ENCODE assay signal across 11 cellular contexts in the genomic region with DNA sequence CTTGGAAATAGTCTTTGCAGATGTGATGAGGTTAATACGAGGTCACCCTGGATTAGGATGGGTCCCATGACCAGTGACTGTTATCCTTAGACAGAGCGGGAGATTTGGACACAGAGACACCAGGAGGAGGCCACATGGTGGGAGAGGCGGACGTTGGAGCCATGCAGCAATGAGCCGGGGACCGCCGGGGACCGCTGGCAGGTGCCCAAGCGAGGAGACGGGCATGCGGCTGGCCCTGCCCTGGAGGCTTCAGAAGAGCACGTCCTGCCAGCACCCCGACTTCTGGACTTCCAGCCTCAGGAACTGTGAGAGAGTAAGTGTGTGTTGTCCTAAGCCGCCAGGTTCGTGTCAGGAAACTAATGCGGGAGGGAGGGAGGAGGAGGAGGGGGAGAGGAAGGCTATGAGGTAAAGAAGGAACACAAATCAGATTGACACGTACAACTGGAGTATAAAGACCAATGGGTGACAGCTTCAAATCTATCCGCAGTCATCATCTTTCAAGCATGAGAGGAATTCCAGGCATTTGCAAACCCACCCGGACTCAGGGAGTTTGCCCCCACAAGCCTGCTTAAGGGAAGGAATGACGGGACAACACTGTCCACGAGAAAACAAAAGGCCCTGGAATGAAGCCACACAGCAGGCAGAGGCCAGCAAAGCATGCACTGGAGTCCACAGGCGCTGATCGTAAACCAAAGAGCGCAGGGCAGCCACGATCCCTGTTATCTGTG. TPM values are rescaled to one million over a fixed set of nuclear protein-coding genes. Genes with fewer than 3 reads are reported as not detected.
A peak's percentile ranks its signal among the peaks of the same experiment; 100 is the strongest.
DNase-seq lines count a peak whose midpoint lies in the region; ATAC-seq and TF ChIP-seq lines count a peak whose summit lies in the region.
"Had no signal": no experiment of that assay in that cellular context is flagged by ENCODE, and none has a peak within 500 bp of the region (broad histone marks: within the 10 kb centered on the region; RNA-seq: fewer than 3 reads in every experiment).

No MANE protein-coding gene starts in this region.

- H3K4me3 ChIP-seq in brain microvascular endothelial cell (ENCODE audit: low read depth, low read length) = peak overlapping the region; percentile 25

- no peaks in the 10 kb centered on the region for H3K36me3 Mint-ChIP-seq in natural killer cell treated with Interleukin-12 subunit alpha and Interleukin-12 subunit beta and Interleukin-15 and Interleukin-18, amount 100 ng/mL, for 72 hours
- H3K36me3 Mint-ChIP-seq in natural killer cell = no peaks in the 10 kb centered on the region
- H3K36me3 Mint-ChIP-seq: CD4-positive, CD25-positive, alpha-beta regulatory T cell; mesothelial cell of epicardium had no signal

- H3K27me3 ChIP-seq in brain microvascular endothelial cell (replicated peaks) = no peaks in the 10 kb centered on the region

- peak overlapping the region; percentile 77 for H3K27ac ChIP-seq in brain microvascular endothelial cell

- no peaks in the 10 kb centered on the region for H3K9me3 Mint-ChIP-seq in natural killer cell treated with Interleukin-12 subunit alpha and Interleukin-12 subunit beta and Interleukin-15 and Interleukin-18, amount 100 ng/mL, for 72 hours
- no peaks in the 10 kb centered on the region for H3K9me3 Mint-ChIP-seq in natural killer cell
- H3K9me3 Mint-ChIP-seq: central memory CD8-positive, alpha-beta T cell; mesothelial cell of epicardium had no signal

- in situ Hi-C loops in brain microvascular endothelial cell (cut with HindIII; ENCODE audit: low pct_ligation_motif_present, low sequenced_read_pairs) = no loop called here

- no peaks in the 10 kb centered on the region for H3K36me3 ChIP-seq in brain microvascular endothelial cell (replicated peaks)

- H3K4me3 Mint-ChIP-seq in natural killer cell treated with Interleukin-12 subunit alpha and Interleukin-12 subunit beta and Interleukin-15 and Interleukin-18, amount 100 ng/mL, for 72 hours = no peak overlapping the region
- H3K4me3 Mint-ChIP-seq in natural killer cell = no peak overlapping the region
- H3K4me3 Mint-ChIP-seq: central memory CD8-positive, alpha-beta T cell; mesothelial cell of epicardium had no signal

- intact Hi-C loops in natural killer cell (cut with micrococcal nuclease) = no loop called here

- TF ChIP-seq CTCF in natural killer cell (IDR thresholded peaks at IDR 0.05) (no peak), brain microvascular endothelial cell (IDR thresholded peaks at IDR 0.05; ENCODE audit: low read depth, low read length, missing control alignments) (no peak)

- no peaks in the 10 kb centered on the region for H3K4me1 Mint-ChIP-seq in natural killer cell treated with Interleukin-12 subunit alpha and Interleukin-12 subunit beta and Interleukin-15 and Interleukin-18, amount 100 ng/mL, for 72 hours (ENCODE audit: low read depth in 2 of 2)
- no peaks in the 10 kb centered on the region for H3K4me1 Mint-ChIP-seq in natural killer cell
- H3K4me1 Mint-ChIP-seq: central memory CD8-positive, alpha-beta T cell had no signal

- no peak for ATAC-seq in natural killer cell treated with Interleukin-12 subunit alpha and Interleukin-12 subunit beta and Interleukin-15 and Interleukin-18, amount 100 ng/mL, for 72 hours
- ATAC-seq in natural killer cell = no peak

- peak; percentile 22 for DNase-seq in natural killer cell treated with Interleukin-12 subunit alpha and Interleukin-12 subunit beta and Interleukin-15 and Interleukin-18, amount 100 ng/mL, for 72 hours (ENCODE audit: low spot score)
- DNase-seq in natural killer cell (no peak), brain microvascular endothelial cell (peak; percentile 96), kidney glomerular epithelial cell (lab: John Stamatoyannopoulos, UW) (peak; percentile 95), CD1c-positive myeloid dendritic cell (ENCODE audit: extremely low spot score) (no peak), NCI-H2029 treated with DMSO at 0.1 percent for 48 hours (lab: John Stamatoyannopoulos, UW) (no peak), NOMO-1 treated with DMSO at 0.1 percent for 48 hours (lab: John Stamatoyannopoulos, UW; ENCODE audit: unreplicated experiment) (no peak)
- DNase-seq in activated CD4-positive, alpha-beta T cell treated with anti-CD3 and anti-CD28 coated beads, Interleukin-2, amount 50 U/mL, for 1 hour = no peak
- DNase-seq: CD4-positive, CD25-positive, alpha-beta regulatory T cell had no signal

- no peak overlapping the region for H3K27ac Mint-ChIP-seq in natural killer cell treated with Interleukin-12 subunit alpha and Interleukin-12 subunit beta and Interleukin-15 and Interleukin-18, amount 100 ng/mL, for 72 hours
- H3K27ac Mint-ChIP-seq in natural killer cell = no peak overlapping the region
- H3K27ac Mint-ChIP-seq: CD4-positive, CD25-positive, alpha-beta regulatory T cell; mesothelial cell of epicardium had no signal

- peaks cover 0 to 7% of the 10 kb centered on the region in 2 donors for H3K27me3 Mint-ChIP-seq in natural killer cell treated with Interleukin-12 subunit alpha and Interleukin-12 subunit beta and Interleukin-15 and Interleukin-18, amount 100 ng/mL, for 72 hours
- H3K27me3 Mint-ChIP-seq in natural killer cell (ENCODE audit: low read depth in 2 of 2) = peaks cover 0 to 11% of the 10 kb centered on the region in 2 donors

RNA-seq across cellular contexts. Expression of gene BOK, which starts 11.6 kb away (rescaled TPM):
- 1 to 10 TPM; 1.0 to 2.2 TPM for total RNA-seq in natural killer cell treated with Interleukin-12 subunit alpha and Interleukin-12 subunit beta and Interleukin-15 and Interleukin-18, amount 100 ng/mL, for 72 hours
- total RNA-seq in natural killer cell = 10 to 100 TPM; 11.0 to 23.7 (median 19.6) TPM
- total RNA-seq: CD4-positive, CD25-positive, alpha-beta regulatory T cell had no signal

RNA-seq across cellular contexts. Expression of gene STK25, which starts 38.6 kb away (rescaled TPM):
- total RNA-seq in natural killer cell treated with Interleukin-12 subunit alpha and Interleukin-12 subunit beta and Interleukin-15 and Interleukin-18, amount 100 ng/mL, for 72 hours = 100 to 1,000 TPM; 110 to 169 TPM
- total RNA-seq in natural killer cell = 100 to 1,000 TPM; 110 to 140 (median 135) TPM

Comparison
In these comparisons a context has a peak if more than half of its experiments do, and no peak if none do; other contexts are left out.
1. DNase-seq: peak in natural killer cell treated with Interleukin-12 subunit alpha and Interleukin-12 subunit beta and Interleukin-15 and Interleukin-18, amount 100 ng/mL, for 72 hours (single experiment), brain microvascular endothelial cell (single experiment) and kidney glomerular epithelial cell (single experiment); none in natural killer cell (single experiment), activated CD4-positive, alpha-beta T cell treated with anti-CD3 and anti-CD28 coated beads, Interleukin-2, amount 50 U/mL, for 1 hour (single experiment), CD1c-positive myeloid dendritic cell (single experiment), NCI-H2029 treated with DMSO at 0.1 percent for 48 hours (single experiment) and NOMO-1 treated with DMSO at 0.1 percent for 48 hours (single experiment).